In the genomic region with DNA sequence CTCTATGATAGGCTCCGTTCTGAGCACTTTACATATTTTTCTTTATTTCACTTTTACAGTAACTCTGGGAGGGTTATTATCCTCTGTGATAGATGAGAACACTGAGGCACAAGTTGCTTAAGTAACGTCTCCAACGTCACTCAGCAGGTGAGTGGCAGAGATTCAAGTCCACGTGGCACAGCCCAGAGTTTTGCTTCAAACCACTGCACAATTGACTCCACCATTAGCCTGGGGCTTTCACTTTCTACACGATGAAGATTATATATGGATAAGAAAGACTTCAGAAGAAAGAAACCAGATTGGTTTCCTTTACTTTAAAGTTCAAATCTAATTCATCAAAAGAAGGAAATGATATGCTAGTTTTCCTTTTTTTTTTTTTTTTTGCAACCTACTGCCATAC, we compare ENCODE assay signal across 11 cellular contexts.
DNase-seq lines count a peak whose midpoint lies in the region; ATAC-seq and TF ChIP-seq lines count a peak whose summit lies in the region.
"Had no signal": no experiment of that assay in that cellular context is flagged by ENCODE, and none has a peak within 500 bp of the region (broad histone marks: within the 10 kb centered on the region; RNA-seq: fewer than 3 reads in every experiment).

No MANE protein-coding gene starts in this region.

- no peak overlapping the region for H3K4me3 ChIP-seq in brain microvascular endothelial cell (ENCODE audit: low read depth, low read length)
- H3K4me3 ChIP-seq in spleen, result no peak overlapping the region
- H3K4me3 ChIP-seq: GM12878, right lobe of liver, thyroid gland had no signal

- TF ChIP-seq CTCF in brain microvascular endothelial cell (IDR thresholded peaks at IDR 0.05; ENCODE audit: low read depth, low read length, missing control alignments) (no peak), Calu3 (IDR thresholded peaks at IDR 0.05; ENCODE audit: unreplicated experiment) (no peak), spleen (IDR thresholded peaks at IDR 0.05 in 8 of 11, conservative IDR thresholded peaks at IDR 0.05 in 3 of 11) (no peak)

- H3K36me3 Mint-ChIP-seq in T-helper 17 cell (ENCODE audit: low read depth) (peaks cover 2% of the 10 kb centered on the region), Calu3 (ENCODE audit: insufficient read depth, unreplicated experiment) (no peaks in the 10 kb centered on the region)

- ATAC-seq in T-helper 17 cell, result peak; percentile 90
- ATAC-seq: GM12878, right lobe of liver had no signal

- H3K27ac Mint-ChIP-seq in T-helper 17 cell (no peak overlapping the region), Calu3 (ENCODE audit: unreplicated experiment) (no peak overlapping the region)

- 29 to 39% (median 30%) methylated on average over 5 of the region's 5 CpGs for WGBS in spleen, 5 donors

- peaks cover 0 to 4% (median 0%) of the 10 kb centered on the region in 6 donors for H3K4me1 ChIP-seq in spleen
- H3K4me1 ChIP-seq: right lobe of liver had no signal

- H3K27me3 ChIP-seq in brain microvascular endothelial cell (replicated peaks), result no peaks in the 10 kb centered on the region
- H3K27me3 ChIP-seq in spleen (replicated peaks in 1 of 7), result peaks cover 0 to 45% (median 0%) of the 10 kb centered on the region in 7 donors
- H3K27me3 ChIP-seq: right lobe of liver, thyroid gland had no signal

- TF ChIP-seq POLR2A in spleen (IDR thresholded peaks at IDR 0.05), result no peak

- intact Hi-C loops in Calu3 (cut with micrococcal nuclease; ENCODE audit: unreplicated experiment) (no loop called here), spleen (cut with DNase I; ENCODE audit: low total_unique reads) (no loop called here)

- CTCF ChIA-PET in Calu3 (lab: Charles Lee), result no interaction called here

- peaks cover 65% of the 10 kb centered on the region for H3K27me3 Mint-ChIP-seq in T-helper 17 cell
- peaks cover 8% of the 10 kb centered on the region for H3K27me3 Mint-ChIP-seq in Calu3 (ENCODE audit: unreplicated experiment)

- DNase-seq in EL, result peak; percentile 6
- no peak for DNase-seq in T-helper 17 cell
- DNase-seq in brain microvascular endothelial cell, result no peak
- peak; percentile 58 to 64 for DNase-seq in stimulated activated CD4-positive, alpha-beta T cell treated with anti-CD3 and anti-CD28 coated beads, Interleukin-15, amount 100 ng/mL, for 48 hours (ENCODE audit: low read depth in 2 of 2)
- DNase-seq in Calu3, result no peak
- no peak for DNase-seq in spleen
- DNase-seq in AG08395 (ENCODE audit: low spot score), result no peak
- no peak for DNase-seq in RPMI8226
- DNase-seq: right lobe of liver, thyroid gland had no signal

- H3K9me3 ChIP-seq in T-helper 17 cell (ENCODE audit: control insufficient read depth, low read length, poor library complexity, severe bottlenecking) (no peaks in the 10 kb centered on the region), spleen (no peaks in the 10 kb centered on the region)
- H3K9me3 ChIP-seq: right lobe of liver, thyroid gland had no signal

- H3K4me3 Mint-ChIP-seq in T-helper 17 cell, result peak overlapping the region; percentile 69
- H3K4me3 Mint-ChIP-seq in Calu3 (ENCODE audit: low read depth, unreplicated experiment), result no peak overlapping the region

- peaks cover 14% of the 10 kb centered on the region for H3K4me1 Mint-ChIP-seq in T-helper 17 cell
- no peaks in the 10 kb centered on the region for H3K4me1 Mint-ChIP-seq in Calu3 (ENCODE audit: low read depth, unreplicated experiment)

- H3K27ac ChIP-seq in brain microvascular endothelial cell, result peak overlapping the region; percentile 9
- no peak overlapping the region for H3K27ac ChIP-seq in spleen
- H3K27ac ChIP-seq: right lobe of liver, thyroid gland had no signal

- in situ Hi-C loops in brain microvascular endothelial cell (cut with HindIII; ENCODE audit: low pct_ligation_motif_present, low sequenced_read_pairs), result no loop called here

- H3K9me3 Mint-ChIP-seq in Calu3 (ENCODE audit: low read depth, unreplicated experiment), result no peaks in the 10 kb centered on the region

- no TSS peak for BruUV-seq in Calu3 (replicated peaks; lab: Mats Ljungman, UMichigan)

- H3K36me3 ChIP-seq in brain microvascular endothelial cell (replicated peaks) (no peaks in the 10 kb centered on the region), spleen (no peaks in the 10 kb centered on the region)
- H3K36me3 ChIP-seq: right lobe of liver, thyroid gland had no signal

Comparison
In these comparisons a context has a peak if more than half of its experiments do, and no peak if none do; other contexts are left out.
1. DNase-seq: peak in EL (single experiment) and stimulated activated CD4-positive, alpha-beta T cell treated with anti-CD3 and anti-CD28 coated beads, Interleukin-15, amount 100 ng/mL, for 48 hours (2 of 2); none in T-helper 17 cell (0 of 3), brain microvascular endothelial cell (single experiment), Calu3 (single experiment), spleen (single experiment), AG08395 (single experiment) and RPMI8226 (single experiment).